22 cellular contexts compared by ENCODE assay signal in genomic region chr2:239887604-239888003, GRCh38.
"Had no signal": no experiment of that assay in that cellular context is flagged by ENCODE, and none has a peak within 500 bp of the region (broad histone marks: within the 10 kb centered on the region; RNA-seq: fewer than 3 reads in every experiment).

No MANE protein-coding gene starts in this region.

- H3K36me3 ChIP-seq: ascending aorta had no signal

- DNase-seq: activated CD4-positive, alpha-beta T cell treated with anti-CD3 and anti-CD28 coated beads for 36 hours; activated CD4-positive, alpha-beta T cell treated with anti-CD3 and anti-CD28 coated beads, Interleukin-2, amount 10 ng/mL, durations not matched to agents 7 days and 5 days; activated CD4-positive, alpha-beta T cell treated with anti-CD3 and anti-CD28 coated beads, Interleukin-2, amount 50 U/mL, for 48 hours; activated CD8-positive, alpha-beta T cell treated with anti-CD3 and anti-CD28 coated beads, Interleukin-2, amount 10 ng/mL, durations not matched to agents 7 days and 5 days; activated gamma-delta T cell; activated naive CD4-positive, alpha-beta T cell treated with Interleukin-2 at 50 U/mL for 16 hours; activated naive CD8-positive, alpha-beta T cell treated with anti-CD3 and anti-CD28 coated beads, Interleukin-2, amount 10 ng/mL, durations not matched to agents 7 days and 5 days; activated T-cell treated with anti-CD3 and anti-CD28 coated beads, Interleukin-2, amount 50 U/mL, for 24 hours; amygdala; NCI-H1105; NCI-H1417 treated with DMSO at 0.1 percent for 48 hours; NCI-H187 treated with DMSO at 0.1 percent for 48 hours; NCI-H2081; NCI-H510A; OCI-M1; Right ventricle myocardium superior; SW 1271; T-helper 1 cell; T-helper 2 cell; T-helper 9 cell had no signal

- FAIRE-seq: K562 had no signal

- H3K4me1 ChIP-seq: ascending aorta had no signal

- H3K27me3 ChIP-seq: ascending aorta had no signal

- H3K27ac ChIP-seq: ascending aorta had no signal

- H3K4me3 ChIP-seq: ascending aorta, K562 had no signal

- ATAC-seq: activated CD4-positive, alpha-beta T cell treated with anti-CD3 and anti-CD28 coated beads for 36 hours; activated CD8-positive, alpha-beta T cell treated with anti-CD3 and anti-CD28 coated beads, Interleukin-2, amount 10 ng/mL, durations not matched to agents 7 days and 5 days; K562 had no signal
